ENCODE assay signal across 8 cellular contexts in genomic region chr6:135180458-135181332, GRCh38. TPM values are rescaled to one million over a fixed set of nuclear protein-coding genes. Genes with fewer than 3 reads are reported as not detected.
A peak's percentile ranks its signal among the peaks of the same experiment; 100 is the strongest.
DNase-seq lines count a peak whose midpoint lies in the region; ATAC-seq lines count a peak whose summit lies in the region.

TSS of gene MYB (plus strand) at chr6:135181308. CDS start at chr6:135181514, 206 bp downstream.

- ATAC-seq in GM19467 (IDR thresholded peaks at IDR 0.05; ENCODE audit: unreplicated experiment): peak; percentile 30

- DNase-seq in CMK (ENCODE audit: low read depth) (peak; percentile 59), HS-27A (ENCODE audit: low read depth) (peak; percentile 35), NCI-H82 (lab: John Stamatoyannopoulos, UW) (peak; percentile 92)
- peak; percentile 49 to 57 for DNase-seq in activated CD4-positive, alpha-beta T cell treated with anti-CD3 and anti-CD28 coated beads, Interleukin-2, amount 50 U/mL, for 24 hours (ENCODE audit: low read depth in 1 of 2, low spot score in 1 of 2)
- peak; percentile 49 for DNase-seq in effector CD4-positive, alpha-beta T cell
- DNase-seq in stimulated activated CD8-positive, alpha-beta memory T cell treated with anti-CD3 and anti-CD28 coated beads, Interleukin-7, amount 100 ng/mL, for 4 hours (ENCODE audit: low read depth in 2 of 2): peak; percentile 52 to 66

- 0% methylated on average over 1 to 29 of the region's 83 CpGs for WGBS in mesodermal cell (ENCODE audit: insufficient coverage in 2 of 2), 2 experiments

- H3K9me3 ChIP-seq in mesodermal cell (ENCODE audit: control insufficient read depth, low read length): no peaks in the 10 kb centered on the region

- no peak within 1 kb of the TSS for H3K27ac ChIP-seq in mesodermal cell (ENCODE audit: low read depth, low read length, severe bottlenecking)

- peaks cover 2% of the 10 kb centered on the region for H3K4me1 ChIP-seq in mesodermal cell (ENCODE audit: control insufficient read depth, insufficient read depth, low read length, poor library complexity, severe bottlenecking)

- no peaks in the 10 kb centered on the region for H3K36me3 ChIP-seq in mesodermal cell (ENCODE audit: control insufficient read depth, insufficient read depth, low read length)

- H3K4me3 ChIP-seq in mesodermal cell (ENCODE audit: extremely low read depth, insufficient read depth, low read length, poor library complexity, severe bottlenecking): peak within 1 kb of the TSS; percentile 50

RNA-seq across cellular contexts. Expression of gene MYB, which starts in this region (rescaled TPM):
- 9.6 TPM for polyA plus RNA-seq in mesodermal cell (2013, experiment 1 of 2)
- polyA plus RNA-seq in mesodermal cell (2013, experiment 2 of 2): 6.6 TPM

Comparison
In these comparisons a context has a peak if more than half of its experiments do, and no peak if none do; other contexts are left out.
1. DNase-seq: peak in every context shown above with its lines; median percentile 92 in NCI-H82; 59 in CMK; 59 in stimulated activated CD8-positive, alpha-beta memory T cell treated with anti-CD3 and anti-CD28 coated beads, Interleukin-7, amount 100 ng/mL, for 4 hours; 53 in activated CD4-positive, alpha-beta T cell treated with anti-CD3 and anti-CD28 coated beads, Interleukin-2, amount 50 U/mL, for 24 hours; 49 in effector CD4-positive, alpha-beta T cell; 35 in HS-27A.